11 cellular contexts compared by ENCODE assay signal in genomic region chr5:72517961-72518690, GRCh38. TPM values are rescaled to one million over a fixed set of nuclear protein-coding genes. Genes with fewer than 3 reads are reported as not detected.
DNase-seq lines count a peak whose midpoint lies in the region; FAIRE-seq and TF ChIP-seq lines count a peak whose summit lies in the region.
"Had no signal": no experiment of that assay in that cellular context is flagged by ENCODE, and none has a peak within 500 bp of the region (broad histone marks: within the 10 kb centered on the region; RNA-seq: fewer than 3 reads in every experiment).

No MANE protein-coding gene starts in this region.

- peak; percentile 73 for DNase-seq in CD14-positive monocyte (ENCODE audit: low spot score)
- peak; percentile 26 to 50 for DNase-seq in SJCRH30
- peak; percentile 37 for DNase-seq in globus pallidus (ENCODE audit: low spot score)
- no peak for DNase-seq in GM10266 (ENCODE audit: extremely low spot score)
- DNase-seq in NCI-H446 treated with DMSO at 0.1 percent for 48 hours (lab: John Stamatoyannopoulos, UW), result no peak
- no peak for DNase-seq in ovary
- DNase-seq in urothelium cell line (ENCODE audit: low spot score), result no peak
- DNase-seq: activated CD4-positive, alpha-beta T cell treated with anti-CD3 and anti-CD28 coated beads, Interleukin-2, amount 50 U/mL, for 48 hours had no signal

- H3K79me2 ChIP-seq in parathyroid adenoma, result no peaks in the 10 kb centered on the region

- H3K4me3 ChIP-seq in SJCRH30 (no peak overlapping the region), parathyroid adenoma (ENCODE audit: low read depth, low read length) (no peak overlapping the region), ovary (no peak overlapping the region)

- TF ChIP-seq POLR2A in ovary (IDR thresholded peaks at IDR 0.05), result no peak

- WGBS in ovary, 3 donors, result 74 to 76% (median 74%) methylated on average over 13 of the region's 13 CpGs

- intact Hi-C loops in CD14-positive monocyte (cut with micrococcal nuclease) (no loop called here), ovary (cut with DNase I) (loop anchor here in 1 of 4 donors (5.0 kb wide), 1 partner anchor 759 kb away; no protein-coding TSS in a partner anchor)

- H3K27me3 ChIP-seq in SJCRH30 (no peaks in the 10 kb centered on the region), parathyroid adenoma (ENCODE audit: control insufficient read depth, insufficient read depth, low read length) (no peaks in the 10 kb centered on the region), ovary (no peaks in the 10 kb centered on the region)

- peaks cover 0 to 7% (median 5%) of the 10 kb centered on the region in 7 donors for H3K9me3 Mint-ChIP-seq in CD14-positive monocyte

- H3K9ac ChIP-seq in parathyroid adenoma, result no peak overlapping the region

- H3K27me3 Mint-ChIP-seq in CD14-positive monocyte (ENCODE audit: low read depth in 3 of 3), result peaks cover 0 to 2% (median 0%) of the 10 kb centered on the region in 3 donors

- peak overlapping the region in 1 of 2 donors; percentile 56 for H3K4me3 Mint-ChIP-seq in CD14-positive monocyte

- peaks cover 15% of the 10 kb centered on the region for H3K4me1 Mint-ChIP-seq in CD14-positive monocyte

- peaks cover 0 to 2% of the 10 kb centered on the region in 2 donors for H3K36me3 Mint-ChIP-seq in CD14-positive monocyte
- H3K36me3 Mint-ChIP-seq: IgD-negative memory B cell had no signal

- FAIRE-seq in urothelium cell line (lab: Jason Lieb, UNC), result no peak

- H2AFZ ChIP-seq in parathyroid adenoma, result peak overlapping the region; percentile 47

- TF ChIP-seq CTCF in CD14-positive monocyte (IDR thresholded peaks at IDR 0.05) (no peak), parathyroid adenoma (IDR thresholded peaks at IDR 0.05) (no peak), GM10266 (IDR thresholded peaks at IDR 0.05; ENCODE audit: control insufficient read depth, insufficient read depth, low read depth, missing control alignments) (no peak), ovary (IDR thresholded peaks at IDR 0.05) (no peak)

- peaks cover 12% of the 10 kb centered on the region for H3K4me1 ChIP-seq in SJCRH30
- no peaks in the 10 kb centered on the region for H3K4me1 ChIP-seq in parathyroid adenoma
- H3K4me1 ChIP-seq in ovary (ENCODE audit: insufficient read depth), result no peaks in the 10 kb centered on the region

- TF ChIP-seq EP300 in ovary (IDR thresholded peaks at IDR 0.05), result no peak

- H3K9me3 ChIP-seq in SJCRH30 (replicated peaks) (peaks cover 14% of the 10 kb centered on the region), parathyroid adenoma (ENCODE audit: control insufficient read depth, low read length) (no peaks in the 10 kb centered on the region), ovary (no peaks in the 10 kb centered on the region)

- H3K27ac ChIP-seq in SJCRH30 (no peak overlapping the region), parathyroid adenoma (no peak overlapping the region), ovary (no peak overlapping the region)

- no peak overlapping the region for H3K4me2 ChIP-seq in parathyroid adenoma (ENCODE audit: low read length)

- H3K36me3 ChIP-seq in SJCRH30, result no peaks in the 10 kb centered on the region
- no peaks in the 10 kb centered on the region for H3K36me3 ChIP-seq in parathyroid adenoma (ENCODE audit: control insufficient read depth, insufficient read depth, low read length)
- no peaks in the 10 kb centered on the region for H3K36me3 ChIP-seq in ovary

- peak overlapping the region; percentile 63 to 88 (median 78) for H3K27ac Mint-ChIP-seq in CD14-positive monocyte

RNA-seq across cellular contexts. Expression of gene ZNF366, which starts 10.9 kb away (rescaled TPM):
- polyA plus RNA-seq in CD14-positive monocyte (under 1 TPM; 0.05 to 0.76 TPM), ovary (1 to 10 TPM; 1.4 to 3.1 TPM)
- total RNA-seq in SJCRH30 (2014; rRNA removed; shearing (Covaris generic)), result 0.12 and 0.25 TPM in 2 replicates
- total RNA-seq in ovary, result 1 to 10 TPM in 5 of 7 donors, under 1 TPM in 2; 0.83 to 3.5 (median 1.6) TPM
- polyA plus RNA-seq: BJ, IgD-negative memory B cell had no signal

Comparison
In these comparisons a context has a peak if more than half of its experiments do, and no peak if none do; other contexts are left out.
1. DNase-seq: peak in CD14-positive monocyte (single experiment), SJCRH30 (2 of 2) and globus pallidus (single experiment); none in GM10266 (single experiment), NCI-H446 treated with DMSO at 0.1 percent for 48 hours (single experiment), ovary (0 of 5) and urothelium cell line (single experiment).